ENCODE assay signal across 1 cellular context in the genomic region with DNA sequence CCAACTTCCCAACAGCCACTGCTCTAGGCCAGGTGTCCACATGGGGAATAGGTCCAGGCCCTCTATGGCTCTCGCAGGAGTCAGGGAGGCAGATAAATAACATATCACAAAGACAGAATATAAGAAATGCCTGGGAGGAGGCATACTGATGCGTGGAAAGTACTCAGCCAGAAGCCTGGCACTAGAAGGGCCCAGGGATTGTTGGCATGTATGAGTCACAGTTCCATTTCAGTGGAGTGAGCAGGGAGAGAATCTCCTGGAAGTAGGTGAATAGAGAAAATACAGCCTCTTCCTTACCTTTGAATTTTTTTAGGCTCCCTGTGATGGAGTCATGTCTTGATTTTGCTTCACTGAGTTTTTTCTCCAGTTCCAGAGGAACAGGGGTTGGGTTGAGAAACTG.
TF ChIP-seq lines count a peak whose summit lies in the region.

No MANE protein-coding gene starts in this region.

TF ChIP-seq in GM12878, 131 proteins besides CTCF, POLR2A, EP300 and RAD21:
- no peak for TF ChIP-seq RAD51 (IDR thresholded peaks at IDR 0.05)
- peak; percentile 33; the same call in 1 of the 2 replicates for TF ChIP-seq IKZF1 (conservative IDR thresholded peaks at IDR 0.05)
